ENCODE assay signal across 8 cellular contexts in genomic region chr17:63621229-63621683, GRCh38. TPM values are rescaled to one million over a fixed set of nuclear protein-coding genes. Genes with fewer than 3 reads are reported as not detected.
DNase-seq lines count a peak whose midpoint lies in the region; ATAC-seq, FAIRE-seq and TF ChIP-seq lines count a peak whose summit lies in the region.

No MANE protein-coding gene starts in this region.

- H3K9me3 ChIP-seq in GM23248 (ENCODE audit: low read depth) (no peaks in the 10 kb centered on the region), T-helper 17 cell (ENCODE audit: control insufficient read depth, low read length, poor library complexity, severe bottlenecking) (no peaks in the 10 kb centered on the region), sigmoid colon (no peaks in the 10 kb centered on the region)

- in situ Hi-C loops in GM23248 (cut with MboI): no loop called here

- intact Hi-C loops in sigmoid colon (cut with DNase I): loop anchor here (5.0 kb wide), 2 partner anchors 76 to 206 kb away; partner anchors contain the start of genes FTSJ3 and PSMC5

- peaks cover 13% of the 10 kb centered on the region; the same call in 1 of the 2 replicates for H3F3A ChIP-seq in GM23248 (ENCODE audit: insufficient read depth)

- H2AFZ ChIP-seq in GM23248: peak overlapping the region; percentile 91

- no peaks in the 10 kb centered on the region for H3K27me3 Mint-ChIP-seq in T-helper 17 cell

- TF ChIP-seq POLR2A in sigmoid colon (IDR thresholded peaks at IDR 0.05) (no peak), GM12892 (IDR thresholded peaks at IDR 0.05; ENCODE audit: low read depth, low read length) (no peak)

- 0 out of 2 replicates have a peak, but pooled peaks cover 3% of the 10 kb centered on the region for H4K20me1 ChIP-seq in GM23248 (ENCODE audit: insufficient read depth)

- no peaks in the 10 kb centered on the region for H3K36me3 ChIP-seq in GM23248 (ENCODE audit: low read depth)
- H3K36me3 ChIP-seq in sigmoid colon: no peaks in the 10 kb centered on the region

- peak overlapping the region; percentile 97 for H3K4me3 Mint-ChIP-seq in T-helper 17 cell

- TF ChIP-seq CTCF in foreskin fibroblast (IDR thresholded peaks at IDR 0.05; ENCODE audit: low read depth, low read length) (no peak), sigmoid colon (IDR thresholded peaks at IDR 0.05) (no peak), foreskin keratinocyte (conservative IDR thresholded peaks at IDR 0.05) (no peak)

- H3K79me2 ChIP-seq in GM23248 (ENCODE audit: insufficient read depth): peaks cover 33% of the 10 kb centered on the region

- peak overlapping the region; percentile 82 for H3K27ac Mint-ChIP-seq in T-helper 17 cell

- DNase-seq in GM23248 (no peak), T-helper 17 cell (no peak), foreskin fibroblast (no peak), sigmoid colon (no peak), GM12892 (ENCODE audit: insufficient read length) (no peak), foreskin keratinocyte (no peak), COR-L47 (lab: John Stamatoyannopoulos, UW) (no peak)

- peaks cover 29% of the 10 kb centered on the region for H3K4me1 Mint-ChIP-seq in T-helper 17 cell

- peaks cover 2% of the 10 kb centered on the region for H3K36me3 Mint-ChIP-seq in T-helper 17 cell (ENCODE audit: low read depth)

- 6 to 8% methylated on average over 10 of the region's 10 CpGs for WGBS in GM23248 (ENCODE audit: low coverage in 1 of 2, low lambda C conversion rate in 2 of 2, missing lambda C conversion rate in 2 of 2), 2 experiments
- 4 to 12% methylated on average over 10 of the region's 10 CpGs for WGBS in sigmoid colon, 2 donors

- no peak for TF ChIP-seq EP300 in sigmoid colon (IDR thresholded peaks at IDR 0.05)

- H3K27ac ChIP-seq in GM23248: no peak overlapping the region
- H3K27ac ChIP-seq in sigmoid colon: peak overlapping the region; percentile 87 to 93 (median 90)
- H3K27ac ChIP-seq in foreskin keratinocyte: no peak overlapping the region

- H3K27me3 ChIP-seq in GM23248 (replicated peaks; ENCODE audit: insufficient read depth) (no peaks in the 10 kb centered on the region), sigmoid colon (no peaks in the 10 kb centered on the region), foreskin keratinocyte (no peaks in the 10 kb centered on the region)

- no peak for FAIRE-seq in GM12892 (lab: Jason Lieb, UNC)

- no peak for ATAC-seq in T-helper 17 cell
- no peak for ATAC-seq in foreskin keratinocyte
- no peak for ATAC-seq in HG03175 (IDR thresholded peaks at IDR 0.05; ENCODE audit: unreplicated experiment)

- peaks cover 24% of the 10 kb centered on the region for H3K4me1 ChIP-seq in GM23248 (ENCODE audit: insufficient read depth)
- H3K4me1 ChIP-seq in sigmoid colon: peaks cover 0 to 36% (median 34%) of the 10 kb centered on the region in 4 donors
- no peaks in the 10 kb centered on the region for H3K4me1 ChIP-seq in foreskin keratinocyte

- H3K9me2 ChIP-seq in GM23248 (ENCODE audit: insufficient read depth): no peaks in the 10 kb centered on the region

- H3K4me2 ChIP-seq in GM23248 (ENCODE audit: unreplicated experiment): peak overlapping the region; percentile 89

- H3K4me3 ChIP-seq in GM23248 (peak overlapping the region; percentile 76), foreskin fibroblast (ENCODE audit: low read depth in 1 of 2, low read length in 2 of 2) (peak overlapping the region; percentile 78 to 86), sigmoid colon (peak overlapping the region; percentile 51 to 90 (median 78))

- peak overlapping the region; percentile 78 for H3K9ac ChIP-seq in GM23248

RNA-seq across cellular contexts. Expression of gene MAP3K3, which starts 1.0 kb away (rescaled TPM):
- total RNA-seq in GM23248 (2014; rRNA removed; shearing (Covaris generic)): 36.7 and 49.3 TPM in 2 replicates
- polyA plus RNA-seq in GM23248 (2016; fragmentation: Nextera tagmentation; extraction: Ambion mirVana) (8.6 and 12.2 TPM in 2 replicates), sigmoid colon (10 to 100 TPM in 1 of 3 donors, 1 to 10 TPM in 2; 4.4 to 18.8 (median 8.4) TPM), foreskin keratinocyte (6.1 and 7.3 TPM in 2 replicates)
- total RNA-seq in T-helper 17 cell (10 to 100 TPM; 74.1 to 85.0 TPM), sigmoid colon (10 to 100 TPM; 51.5 to 68.7 (median 59.8) TPM), foreskin keratinocyte (17.8 and 20.2 TPM in 2 replicates)
- 11.3 TPM for polyA plus RNA-seq in GM12892 (2012; ENCODE audit: missing spikeins)

RNA-seq across cellular contexts. Expression of gene TACO1, which starts 20.6 kb away (rescaled TPM):
- 7.9 and 16.4 TPM in 2 replicates for total RNA-seq in GM23248 (2014; rRNA removed; shearing (Covaris generic))
- 22.3 and 23.8 TPM in 2 replicates for polyA plus RNA-seq in GM23248 (2016; fragmentation: Nextera tagmentation; extraction: Ambion mirVana)
- total RNA-seq in T-helper 17 cell: 10 to 100 TPM; 11.0 to 11.8 TPM
- total RNA-seq in sigmoid colon: 10 to 100 TPM; 11.2 to 19.9 (median 14.3) TPM
- polyA plus RNA-seq in sigmoid colon: 10 to 100 TPM; 28.1 to 50.9 (median 34.2) TPM
- 20.9 TPM for polyA plus RNA-seq in GM12892 (2012; ENCODE audit: missing spikeins)
- 27.1 and 30.6 TPM in 2 replicates for total RNA-seq in foreskin keratinocyte
- polyA plus RNA-seq in foreskin keratinocyte: 31.8 and 34.5 TPM in 2 replicates

Comparison
In these comparisons a context has a peak if more than half of its experiments do, and no peak if none do; other contexts are left out.
1. H3K27ac ChIP-seq: peak in sigmoid colon (4 of 4); none in GM23248 (single experiment) and foreskin keratinocyte (single experiment).
2. Peak in every context shown above with its lines, with median percentiles within 50 percentile points of each other: H3K4me3 ChIP-seq.